ENCODE assay signal across 9 cellular contexts in genomic region chr14:103558071-103558882, GRCh38.
DNase-seq lines count a peak whose midpoint lies in the region; ATAC-seq and TF ChIP-seq lines count a peak whose summit lies in the region.
"Had no signal": no experiment of that assay in that cellular context is flagged by ENCODE, and none has a peak within 500 bp of the region (broad histone marks: within the 10 kb centered on the region; RNA-seq: fewer than 3 reads in every experiment).

No MANE protein-coding gene starts in this region.

- H3K36me3 Mint-ChIP-seq in nephron progenitor cell (ENCODE audit: low read depth), result peaks cover 23% of the 10 kb centered on the region
- H3K36me3 Mint-ChIP-seq in stimulated activated effector memory CD8-positive, alpha-beta T cell treated with anti-CD3 and anti-CD28 coated beads, Interleukin-12 subunit alpha, Interleukin-12 subunit beta, amount 100 ng/mL, for 72 hours, result peaks cover 78% of the 10 kb centered on the region

- H3K9me3 ChIP-seq in BLaER1, result no peaks in the 10 kb centered on the region

- peaks cover 73% of the 10 kb centered on the region for H3K4me1 ChIP-seq in BLaER1

- peak overlapping the region; percentile 49 for H3K4me3 Mint-ChIP-seq in nephron progenitor cell
- H3K4me3 Mint-ChIP-seq in stimulated activated effector memory CD8-positive, alpha-beta T cell treated with anti-CD3 and anti-CD28 coated beads, Interleukin-12 subunit alpha, Interleukin-12 subunit beta, amount 100 ng/mL, for 72 hours, result no peak overlapping the region

- H3K4me3 ChIP-seq in BLaER1 (no peak overlapping the region), cardiac fibroblast (replicated peaks in 1 of 2; ENCODE audit: low read depth in 2 of 2, low read length in 2 of 2) (no peak overlapping the region)

- peak overlapping the region; percentile 63 for H3K4me2 ChIP-seq in BLaER1

- H3K27me3 ChIP-seq in BLaER1, result no peaks in the 10 kb centered on the region

- TF ChIP-seq CTCF in cardiac fibroblast (IDR thresholded peaks at IDR 0.05; ENCODE audit: low read depth, low read length), result no peak
- TF ChIP-seq CTCF in nephron progenitor cell (IDR thresholded peaks at IDR 0.05), result no peak

- H3K27ac ChIP-seq in BLaER1, result no peak overlapping the region; the same call in 1 of the 2 replicates

- ATAC-seq in stimulated activated effector memory CD8-positive, alpha-beta T cell treated with anti-CD3 and anti-CD28 coated beads, Interleukin-12 subunit alpha, Interleukin-12 subunit beta, amount 100 ng/mL, for 72 hours, result no peak
- ATAC-seq in HG03378 (IDR thresholded peaks at IDR 0.05; ENCODE audit: unreplicated experiment), result no peak

- H3K27ac Mint-ChIP-seq in nephron progenitor cell, result peak overlapping the region; percentile 71
- H3K27ac Mint-ChIP-seq in stimulated activated effector memory CD8-positive, alpha-beta T cell treated with anti-CD3 and anti-CD28 coated beads, Interleukin-12 subunit alpha, Interleukin-12 subunit beta, amount 100 ng/mL, for 72 hours, result no peak overlapping the region

- DNase-seq in KBM-7 (peak; percentile 75), cardiac fibroblast (ENCODE audit: low read depth in 2 of 2) (peak; percentile 38 to 81), nephron progenitor cell (no peak), inferior parietal cortex (ENCODE audit: extremely low spot score) (no peak), AML-193 (lab: John Stamatoyannopoulos, UW) (no peak)
- DNase-seq in stimulated activated effector memory CD8-positive, alpha-beta T cell treated with anti-CD3 and anti-CD28 coated beads, Interleukin-12 subunit alpha, Interleukin-12 subunit beta, amount 100 ng/mL, for 72 hours (ENCODE audit: low spot score in 2 of 2), result no peak
- DNase-seq: naive B cell had no signal

- peak overlapping the region; percentile 48 for H3K9ac ChIP-seq in BLaER1

- H3K4me1 Mint-ChIP-seq in nephron progenitor cell, result peaks cover 50% of the 10 kb centered on the region
- peaks cover 43% of the 10 kb centered on the region for H3K4me1 Mint-ChIP-seq in stimulated activated effector memory CD8-positive, alpha-beta T cell treated with anti-CD3 and anti-CD28 coated beads, Interleukin-12 subunit alpha, Interleukin-12 subunit beta, amount 100 ng/mL, for 72 hours

- H3K9me3 Mint-ChIP-seq in nephron progenitor cell, result no peaks in the 10 kb centered on the region
- no peaks in the 10 kb centered on the region for H3K9me3 Mint-ChIP-seq in stimulated activated effector memory CD8-positive, alpha-beta T cell treated with anti-CD3 and anti-CD28 coated beads, Interleukin-12 subunit alpha, Interleukin-12 subunit beta, amount 100 ng/mL, for 72 hours
- H3K9me3 Mint-ChIP-seq: naive B cell had no signal

- peaks cover 44% of the 10 kb centered on the region for H3K36me3 ChIP-seq in BLaER1

- H4K20me1 ChIP-seq in BLaER1, result peaks cover 77% of the 10 kb centered on the region

- in situ Hi-C loops in KBM-7 (cut with MboI; ENCODE audit: low pct_unique_long_range_greater_than_20kb, low sequenced_read_pairs), result no loop called here

- H3K27me3 Mint-ChIP-seq in nephron progenitor cell (ENCODE audit: low read depth, poor library complexity), result no peaks in the 10 kb centered on the region
- H3K27me3 Mint-ChIP-seq: naive B cell had no signal

Comparison
In these comparisons a context has a peak if more than half of its experiments do, and no peak if none do; other contexts are left out.
1. DNase-seq: peak in KBM-7 (single experiment) and cardiac fibroblast (2 of 2); none in nephron progenitor cell (single experiment), inferior parietal cortex (single experiment), stimulated activated effector memory CD8-positive, alpha-beta T cell treated with anti-CD3 and anti-CD28 coated beads, Interleukin-12 subunit alpha, Interleukin-12 subunit beta, amount 100 ng/mL, for 72 hours (0 of 2) and AML-193 (0 of 2).